12 cellular contexts compared by ENCODE assay signal in genomic region chr17:5545051-5545987, GRCh38. TPM values are rescaled to one million over a fixed set of nuclear protein-coding genes. Genes with fewer than 3 reads are reported as not detected.
DNase-seq lines count a peak whose midpoint lies in the region; ATAC-seq and TF ChIP-seq lines count a peak whose summit lies in the region.
"Had no signal": no experiment of that assay in that cellular context is flagged by ENCODE, and none has a peak within 500 bp of the region (broad histone marks: within the 10 kb centered on the region; RNA-seq: fewer than 3 reads in every experiment).

No MANE protein-coding gene starts in this region.

- no peak for DNase-seq in CD14-positive monocyte (ENCODE audit: low spot score)
- DNase-seq in CD8-positive, alpha-beta memory T cell = no peak
- peak; percentile 84 to 85 for DNase-seq in SJCRH30
- DNase-seq in mesenchymal stem cell = peak; percentile 24
- DNase-seq in substantia nigra (lab: John Stamatoyannopoulos, UW) = no peak
- DNase-seq in NCI-H1048 (lab: John Stamatoyannopoulos, UW) = no peak
- DNase-seq: gastrocnemius medialis, KG1, psoas muscle had no signal

- no peaks in the 10 kb centered on the region for H3K4me1 ChIP-seq in CD8-positive, alpha-beta memory T cell (ENCODE audit: insufficient read depth, low read length)
- H3K4me1 ChIP-seq in SJCRH30 = peaks cover 15% of the 10 kb centered on the region
- no peaks in the 10 kb centered on the region for H3K4me1 ChIP-seq in mesenchymal stem cell (ENCODE audit: control insufficient read depth, insufficient read depth, low read depth, low read length)
- H3K4me1 ChIP-seq: gastrocnemius medialis, psoas muscle had no signal

- POLR2A ChIA-PET in CD8-positive, alpha-beta memory T cell (lab: Charles Lee) = no interaction called here

- H3K4ac ChIP-seq in mesenchymal stem cell (ENCODE audit: low read depth in 1 of 2, low read length in 2 of 2) = no peak overlapping the region

- no peak overlapping the region for H3K23ac ChIP-seq in mesenchymal stem cell (ENCODE audit: low read length in 2 of 2)

- H3K27me3 Mint-ChIP-seq in CD14-positive monocyte (ENCODE audit: low read depth in 3 of 3) = peaks cover 0 to 3% (median 1%) of the 10 kb centered on the region in 3 donors
- peaks cover 0 to 5% of the 10 kb centered on the region in 2 donors for H3K27me3 Mint-ChIP-seq in CD8-positive, alpha-beta memory T cell

- H2BK120ac ChIP-seq in mesenchymal stem cell (ENCODE audit: low read depth, low read length) = no peak overlapping the region

- CTCF ChIA-PET in CD8-positive, alpha-beta memory T cell (lab: Charles Lee) = no interaction called here

- H2BK12ac ChIP-seq in mesenchymal stem cell (ENCODE audit: low read length in 2 of 2) = no peak overlapping the region

- no peaks in the 10 kb centered on the region for H3K9me3 ChIP-seq in CD8-positive, alpha-beta memory T cell (ENCODE audit: low read length)
- H3K9me3 ChIP-seq in SJCRH30 (replicated peaks) = no peaks in the 10 kb centered on the region
- no peaks in the 10 kb centered on the region for H3K9me3 ChIP-seq in mesenchymal stem cell (ENCODE audit: control insufficient read depth, low read length)
- H3K9me3 ChIP-seq: gastrocnemius medialis, psoas muscle had no signal

- no peak overlapping the region for H3K4me3 Mint-ChIP-seq in CD14-positive monocyte
- no peak overlapping the region for H3K4me3 Mint-ChIP-seq in CD8-positive, alpha-beta memory T cell
- H3K4me3 Mint-ChIP-seq: brain, type B pancreatic cell had no signal

- H3K36me3 ChIP-seq in CD8-positive, alpha-beta memory T cell (ENCODE audit: insufficient read depth, low read length) = peaks cover 52% of the 10 kb centered on the region
- H3K36me3 ChIP-seq in SJCRH30 (no peaks in the 10 kb centered on the region), mesenchymal stem cell (ENCODE audit: control insufficient read depth in 1 of 2, insufficient read depth in 2 of 2, low read depth in 1 of 2, low read length in 2 of 2) (peaks cover 0 to 77% of the 10 kb centered on the region in 2 experiments)
- H3K36me3 ChIP-seq: gastrocnemius medialis had no signal

- no peak overlapping the region for H3K4me2 ChIP-seq in mesenchymal stem cell (ENCODE audit: low read length, poor library complexity, severe bottlenecking)

- no peaks in the 10 kb centered on the region for H3K4me1 Mint-ChIP-seq in CD14-positive monocyte
- H3K4me1 Mint-ChIP-seq in CD8-positive, alpha-beta memory T cell = peaks cover 10 to 18% (median 13%) of the 10 kb centered on the region in 3 donors
- H3K4me1 Mint-ChIP-seq: brain had no signal

- peaks cover 95 to 98% of the 10 kb centered on the region in 2 donors for H3K36me3 Mint-ChIP-seq in CD14-positive monocyte
- peaks cover 21 to 95% (median 33%) of the 10 kb centered on the region in 3 donors for H3K36me3 Mint-ChIP-seq in CD8-positive, alpha-beta memory T cell
- H3K36me3 Mint-ChIP-seq: brain, type B pancreatic cell had no signal

- H3K27ac Mint-ChIP-seq in CD14-positive monocyte = peak overlapping the region in 4 of 7 donors; percentile 23 to 38 (median 32)
- peak overlapping the region in 7 of 8 donors; percentile 7 to 58 (median 13) for H3K27ac Mint-ChIP-seq in CD8-positive, alpha-beta memory T cell
- H3K27ac Mint-ChIP-seq: type B pancreatic cell had no signal

- H3K4me3 ChIP-seq in CD8-positive, alpha-beta memory T cell (ENCODE audit: low read length) = no peak overlapping the region
- no peak overlapping the region for H3K4me3 ChIP-seq in SJCRH30
- no peak overlapping the region for H3K4me3 ChIP-seq in mesenchymal stem cell (ENCODE audit: insufficient read depth in 1 of 2, low read depth in 1 of 2, low read length in 2 of 2)
- H3K4me3 ChIP-seq: gastrocnemius medialis, psoas muscle had no signal

- no peak overlapping the region for H4K8ac ChIP-seq in mesenchymal stem cell (ENCODE audit: low read length)

- no peak overlapping the region for H4K91ac ChIP-seq in mesenchymal stem cell (ENCODE audit: low read length)

- no peak overlapping the region for H3K9ac ChIP-seq in mesenchymal stem cell (ENCODE audit: low read length)

- no peak for TF ChIP-seq CTCF in CD14-positive monocyte (IDR thresholded peaks at IDR 0.05)

- H2BK15ac ChIP-seq in mesenchymal stem cell (ENCODE audit: low read depth, poor library complexity, severe bottlenecking) = no peak overlapping the region

- H3K14ac ChIP-seq in mesenchymal stem cell (ENCODE audit: low read length in 2 of 2) = peak overlapping the region in 1 of 2 experiments; percentile 1

- H3K9me3 Mint-ChIP-seq in CD14-positive monocyte = peaks cover 0 to 7% (median 0%) of the 10 kb centered on the region in 7 donors
- no peaks in the 10 kb centered on the region for H3K9me3 Mint-ChIP-seq in CD8-positive, alpha-beta memory T cell
- H3K9me3 Mint-ChIP-seq: type B pancreatic cell had no signal

- H3K79me1 ChIP-seq in mesenchymal stem cell (replicated peaks; ENCODE audit: low read length, poor library complexity, severe bottlenecking) = no peaks in the 10 kb centered on the region

- H2AFZ ChIP-seq in mesenchymal stem cell (ENCODE audit: low read depth, low read length) = no peak overlapping the region

- no peak for ATAC-seq in GM19351 (IDR thresholded peaks at IDR 0.05; ENCODE audit: unreplicated experiment)
- ATAC-seq: gastrocnemius medialis, psoas muscle had no signal

- no peaks in the 10 kb centered on the region for H3K27me3 ChIP-seq in CD8-positive, alpha-beta memory T cell (ENCODE audit: insufficient read depth, low read length, poor library complexity, severe bottlenecking)
- H3K27me3 ChIP-seq in SJCRH30 (no peaks in the 10 kb centered on the region), mesenchymal stem cell (ENCODE audit: control insufficient read depth in 1 of 2, insufficient read depth in 1 of 2, low read length in 2 of 2) (peaks cover 0 to 4% of the 10 kb centered on the region in 2 experiments)
- H3K27me3 ChIP-seq: gastrocnemius medialis had no signal

- intact Hi-C loops in CD14-positive monocyte (cut with micrococcal nuclease) = no loop called here

- H2AK5ac ChIP-seq in mesenchymal stem cell (ENCODE audit: low read length, severe bottlenecking) = no peak overlapping the region

- H2BK5ac ChIP-seq in mesenchymal stem cell (ENCODE audit: low read depth, low read length, poor library complexity, severe bottlenecking) = no peak overlapping the region

- WGBS in mesenchymal stem cell = 76% methylated on average over 9 of the region's 9 CpGs

- H3K18ac ChIP-seq in mesenchymal stem cell (ENCODE audit: low read depth in 1 of 2, low read length in 2 of 2) = no peak overlapping the region

- no peak overlapping the region for H3K27ac ChIP-seq in CD8-positive, alpha-beta memory T cell (ENCODE audit: low read depth, low read length)
- H3K27ac ChIP-seq in SJCRH30 (peak overlapping the region; percentile 39), mesenchymal stem cell (ENCODE audit: low read length, poor library complexity, severe bottlenecking) (no peak overlapping the region), substantia nigra (ENCODE audit: low read depth, low read length, poor library complexity, severe bottlenecking) (no peak overlapping the region)
- H3K27ac ChIP-seq: gastrocnemius medialis, psoas muscle had no signal

RNA-seq across cellular contexts. Expression of gene NLRP1, which starts 39.0 kb away (rescaled TPM):
- polyA plus RNA-seq in CD14-positive monocyte = 10 to 100 TPM; 13.2 to 17.3 TPM
- total RNA-seq in CD8-positive, alpha-beta memory T cell = 10 to 100 TPM; 33.8 to 35.2 TPM
- polyA plus RNA-seq in CD8-positive, alpha-beta memory T cell = 37.6 TPM
- total RNA-seq in SJCRH30 (2014; rRNA removed; shearing (Covaris generic)) = 19.1 and 20.4 TPM in 2 replicates
- 27.0 TPM for polyA plus RNA-seq in mesenchymal stem cell (2013, experiment 1 of 2)
- polyA plus RNA-seq in mesenchymal stem cell (2013, experiment 2 of 2) = 25.3 TPM

RNA-seq across cellular contexts. Expression of gene MIS12, which starts 59.0 kb away (rescaled TPM):
- polyA plus RNA-seq in CD14-positive monocyte = 10 to 100 TPM in 1 of 2 donors, 1 to 10 TPM in 1; 6.9 to 10.8 TPM
- 10 to 100 TPM; 47.3 to 48.1 TPM for total RNA-seq in CD8-positive, alpha-beta memory T cell
- 21.7 TPM for polyA plus RNA-seq in CD8-positive, alpha-beta memory T cell
- 21.4 and 27.2 TPM in 2 replicates for total RNA-seq in SJCRH30 (2014; rRNA removed; shearing (Covaris generic))
- 10.6 TPM for polyA plus RNA-seq in mesenchymal stem cell (2013, experiment 1 of 2)
- 9.2 TPM for polyA plus RNA-seq in mesenchymal stem cell (2013, experiment 2 of 2)

RNA-seq across cellular contexts. Expression of gene DERL2, which starts 59.3 kb away (rescaled TPM):
- 10 to 100 TPM; 81.6 to 84.9 TPM for polyA plus RNA-seq in CD14-positive monocyte
- 10 to 100 TPM; 92.0 to 98.3 TPM for total RNA-seq in CD8-positive, alpha-beta memory T cell
- 89.8 TPM for polyA plus RNA-seq in CD8-positive, alpha-beta memory T cell
- 36.7 and 53.3 TPM in 2 replicates for total RNA-seq in SJCRH30 (2014; rRNA removed; shearing (Covaris generic))
- polyA plus RNA-seq in mesenchymal stem cell (2013, experiment 1 of 2) = 46.0 TPM
- 45.1 TPM for polyA plus RNA-seq in mesenchymal stem cell (2013, experiment 2 of 2)

Comparison
In these comparisons a context has a peak if more than half of its experiments do, and no peak if none do; other contexts are left out.
1. DNase-seq: peak in SJCRH30 (2 of 2) and mesenchymal stem cell (single experiment); none in CD14-positive monocyte (single experiment), CD8-positive, alpha-beta memory T cell (0 of 5), substantia nigra (0 of 49) and NCI-H1048 (single experiment).